Comparison of ENCODE assay signal across 29 cellular contexts in genomic region chr17:72884066-72884465, GRCh38.
DNase-seq lines count a peak whose midpoint lies in the region; ATAC-seq and TF ChIP-seq lines count a peak whose summit lies in the region.
"Had no signal": no experiment of that assay in that cellular context is flagged by ENCODE, and none has a peak within 500 bp of the region (broad histone marks: within the 10 kb centered on the region; RNA-seq: fewer than 3 reads in every experiment).

No MANE protein-coding gene starts in this region.

- no peaks in the 10 kb centered on the region for H3K27me3 ChIP-seq in HAP-1 (ENCODE audit: low read depth)
- H3K27me3 ChIP-seq in heart right ventricle, result no peaks in the 10 kb centered on the region
- H3K27me3 ChIP-seq: adrenal gland, colonic mucosa, pancreas, Peyer's patch, suprapubic skin had no signal

- intact Hi-C loops in heart right ventricle (cut with DNase I), result no loop called here

- no peaks in the 10 kb centered on the region for H3K4me1 ChIP-seq in HAP-1
- no peaks in the 10 kb centered on the region for H3K4me1 ChIP-seq in heart right ventricle
- H3K4me1 ChIP-seq: adrenal gland, colonic mucosa, pancreas, suprapubic skin had no signal

- in situ Hi-C loops in SK-MEL-5 (cut with HindIII; ENCODE audit: low pct_unique_long_range_greater_than_20kb, low sequenced_read_pairs), result no loop called here
- in situ Hi-C loops in HAP-1 (cut with MboI; ENCODE audit: low sequenced_read_pairs), result no loop called here

- H3K36me3 ChIP-seq in HAP-1 (replicated peaks) (no peaks in the 10 kb centered on the region), heart right ventricle (peaks cover 0 to 6% (median 3%) of the 10 kb centered on the region in 9 donors)
- H3K36me3 ChIP-seq: adrenal gland, colonic mucosa, pancreas had no signal

- H3K4me3 ChIP-seq in HAP-1 (no peak overlapping the region), heart right ventricle (no peak overlapping the region)
- H3K4me3 ChIP-seq: adrenal gland, colonic mucosa, GM23338, pancreas, Peyer's patch, suprapubic skin had no signal

- H3K27ac ChIP-seq in heart right ventricle, result no peak overlapping the region
- H3K27ac ChIP-seq: adrenal gland, colonic mucosa, pancreas, Peyer's patch, suprapubic skin, WERI-Rb-1 had no signal

- 89 to 92% methylated on average over 2 of the region's 2 CpGs for WGBS in heart right ventricle, 2 donors

- ATAC-seq in heart right ventricle, result no peak
- ATAC-seq: effector memory CD8-positive, alpha-beta T cell; GM23338; natural killer cell; pancreas; sciatic nerve had no signal

- DNase-seq in Ammon's horn (ENCODE audit: low spot score) (peak; percentile 95), SK-MEL-5 (ENCODE audit: low read depth, low spot score) (peak; percentile 98), globus pallidus (ENCODE audit: low spot score) (peak; percentile 96), nucleus accumbens (lab: John Stamatoyannopoulos, UW) (peak in 52 of 56 donors; percentile 8 to 88 (median 71)), HAP-1 (ENCODE audit: low spot score in 2 of 2) (no peak), heart right ventricle (no peak), DMS53 (lab: John Stamatoyannopoulos, UW) (no peak)
- DNase-seq in effector CD8-positive, alpha-beta T cell (lab: John Stamatoyannopoulos, UW), result no peak
- DNase-seq: activated CD4-positive, alpha-beta T cell treated with anti-CD3 and anti-CD28 coated beads for 48 hours; activated naive CD4-positive, alpha-beta T cell; activated T-cell treated with anti-CD3 and anti-CD28 coated beads, Interleukin-2, amount 50 U/mL, for 48 hours; adrenal gland; CD4-positive, alpha-beta memory T cell; colonic mucosa; effector memory CD8-positive, alpha-beta T cell; foreskin fibroblast; natural killer cell; NCI-H1694 treated with DMSO at 0.1 percent for 48 hours; NCI-H2227 treated with DMSO at 0.1 percent for 48 hours; NCI-H526 treated with DMSO at 0.1 percent for 48 hours; pancreas; Peyer's patch; stimulated activated CD4-positive, alpha-beta T cell treated with anti-CD3 and anti-CD28 coated beads, Interleukin-12 subunit alpha, Interleukin-12 subunit beta, amount 100 ng/mL, for 4 hours; stimulated activated CD4-positive, alpha-beta T cell treated with anti-CD3 and anti-CD28 coated beads, Interleukin-4, amount 100 ng/mL, for 1 hour; T1000; WERI-Rb-1 had no signal

- TF ChIP-seq CTCF in heart right ventricle (IDR thresholded peaks at IDR 0.05), result no peak

- no peaks in the 10 kb centered on the region for H3K9me3 ChIP-seq in HAP-1
- H3K9me3 ChIP-seq in heart right ventricle, result peaks cover 0 to 23% (median 12%) of the 10 kb centered on the region in 11 donors
- H3K9me3 ChIP-seq: adrenal gland, colonic mucosa, pancreas had no signal

Comparison
In these comparisons a context has a peak if more than half of its experiments do, and no peak if none do; other contexts are left out.
1. DNase-seq: peak in Ammon's horn (single experiment), SK-MEL-5 (single experiment), globus pallidus (single experiment) and nucleus accumbens (52 of 56); none in HAP-1 (0 of 2), heart right ventricle (0 of 2), DMS53 (single experiment) and effector CD8-positive, alpha-beta T cell (single experiment).